30 cellular contexts compared by ENCODE assay signal in genomic region chrX:153435845-153436244, GRCh38. TPM values are rescaled to one million over a fixed set of nuclear protein-coding genes. Genes with fewer than 3 reads are reported as not detected.
DNase-seq lines count a peak whose midpoint lies in the region; ATAC-seq, FAIRE-seq and TF ChIP-seq lines count a peak whose summit lies in the region.
"Had no signal": no experiment of that assay in that cellular context is flagged by ENCODE, and none has a peak within 500 bp of the region (broad histone marks: within the 10 kb centered on the region; RNA-seq: fewer than 3 reads in every experiment).

No MANE protein-coding gene starts in this region.

- H3K4me2 ChIP-seq in K562 (ENCODE audit: insufficient read depth, low read length), result no peak overlapping the region
- H3K4me2 ChIP-seq: BLaER1 had no signal

- H3K9me1 ChIP-seq in K562 (ENCODE audit: control insufficient read depth, insufficient read depth, low read length), result no peaks in the 10 kb centered on the region

- no peaks in the 10 kb centered on the region for H3K36me3 ChIP-seq in K562 (ENCODE audit: control insufficient read depth, insufficient read depth, low read length)
- no peaks in the 10 kb centered on the region for H3K36me3 ChIP-seq in heart left ventricle
- H3K36me3 ChIP-seq: BE2C, BLaER1 had no signal

- H3K9me3 ChIP-seq in K562 (replicated peaks; ENCODE audit: control insufficient read depth, insufficient read depth, low read depth, low read length) (no peaks in the 10 kb centered on the region), heart left ventricle (peaks cover 0 to 8% (median 0%) of the 10 kb centered on the region in 12 donors)
- H3K9me3 ChIP-seq: BE2C had no signal

- no peaks in the 10 kb centered on the region for H4K20me1 ChIP-seq in K562 (replicated peaks; ENCODE audit: control insufficient read depth, insufficient read depth, low read length)
- H4K20me1 ChIP-seq: BLaER1 had no signal

- no peaks in the 10 kb centered on the region for H3K79me2 ChIP-seq in K562 (ENCODE audit: control insufficient read depth, insufficient read depth, low read length)

- no peak overlapping the region for H3K27ac ChIP-seq in K562 (ENCODE audit: extremely low read depth, low read depth, low read length)
- H3K27ac ChIP-seq in heart left ventricle, result no peak overlapping the region
- H3K27ac ChIP-seq: BLaER1 had no signal

- TF ChIP-seq CTCF in K562 (IDR thresholded peaks at IDR 0.05 in 2 of 3, conservative IDR thresholded peaks at IDR 0.05 in 1 of 3; ENCODE audit: insufficient read depth in 2 of 3, low read depth in 1 of 3, low read length in 3 of 3) (no peak), heart left ventricle (IDR thresholded peaks at IDR 0.05) (no peak)

- intact Hi-C loops in K562 (cut with micrococcal nuclease), result loop anchor here (5.0 to 10.0 kb wide), 2 partner anchors 34 to 401 kb away; partner anchors contain the start of gene PNMA6E
- intact Hi-C loops in head of caudate nucleus (cut with DNase I), result no loop called here
- intact Hi-C loops in heart left ventricle (cut with DNase I), result loop anchor here in 2 of 10 donors (5.0 to 10.0 kb wide), 2 partner anchors 401 to 404 kb away; no protein-coding TSS in a partner anchor

- in situ Hi-C loops in K562 (cut with MboI), result no loop called here

- H3K27me3 ChIP-seq in K562 (ENCODE audit: control insufficient read depth in 2 of 2, insufficient read depth in 2 of 2, low read length in 2 of 2) (peaks cover 7 to 21% of the 10 kb centered on the region in 2 experiments; a peak in 4 of 5 replicates), heart left ventricle (peaks cover 0 to 23% (median 0%) of the 10 kb centered on the region in 9 donors)
- H3K27me3 ChIP-seq: BE2C had no signal

- TF ChIP-seq POLR2A in K562 (conservative IDR thresholded peaks at IDR 0.05) (no peak), heart left ventricle (IDR thresholded peaks at IDR 0.05) (no peak)

- no peak overlapping the region for H3K9ac ChIP-seq in K562 (ENCODE audit: insufficient read depth in 1 of 2, low read depth in 2 of 2, low read length in 2 of 2)
- H3K9ac ChIP-seq: BLaER1 had no signal

- TF ChIP-seq EP300 in K562 (IDR thresholded peaks at IDR 0.05; ENCODE audit: low read length), result no peak

- H3K4me3 ChIP-seq in K562, result no peak overlapping the region
- H3K4me3 ChIP-seq in heart left ventricle, result no peak overlapping the region
- H3K4me3 ChIP-seq: BLaER1, GM12878 had no signal

- no peak for TF ChIP-seq RAD21 in K562 (CRISPR knock-in tag; conservative IDR thresholded peaks at IDR 0.05 in 1 of 2, IDR thresholded peaks at IDR 0.05 in 1 of 2)

- POLR2A ChIA-PET in HEK293T (lab: Yijun Ruan, JAX) (no interaction called here), K562 (lab: Yijun Ruan, JAX) (no interaction called here)

- 8% methylated on average over 3 of the region's 3 CpGs for WGBS in K562 (ENCODE audit: insufficient coverage, low coverage, missing lambda C conversion rate)
- 46 to 76% (median 64%) methylated on average over 3 of the region's 3 CpGs for WGBS in heart left ventricle, 4 donors

- H2AFZ ChIP-seq in K562 (ENCODE audit: low read depth, low read length), result no peak overlapping the region

- BruUV-seq in K562 (replicated peaks; lab: Mats Ljungman, UMichigan), result no TSS peak

- no peak for FAIRE-seq in K562 (lab: Jason Lieb, UNC)
- FAIRE-seq: A204.1, GM12878, GM12892, GM18507 had no signal

- CTCF ChIA-PET in HEK293T (lab: Yijun Ruan, JAX), result no interaction called here
- CTCF ChIA-PET in K562 (lab: Yijun Ruan, JAX; ENCODE audit: low intra/inter-chr PET ratio), result no interaction called here

- ATAC-seq in K562 (no peak), heart left ventricle (no peak)
- ATAC-seq: GM12878 had no signal

- H3K4me1 ChIP-seq in K562 (replicated peaks in 1 of 2; ENCODE audit: control insufficient read depth in 2 of 2, insufficient read depth in 2 of 2, low read length in 2 of 2), result peaks cover 0 to 4% of the 10 kb centered on the region in 2 experiments; a peak in 1 of 5 replicates
- H3K4me1 ChIP-seq in heart left ventricle, result no peaks in the 10 kb centered on the region
- H3K4me1 ChIP-seq: BE2C, BLaER1 had no signal

- DNase-seq in HEK293T (ENCODE audit: extremely low spot score), result no peak
- no peak for DNase-seq in K562 (ENCODE audit: extremely low read depth in 1 of 4, low spot score in 3 of 4)
- DNase-seq in head of caudate nucleus, result no peak
- no peak for DNase-seq in stimulated activated naive CD4-positive, alpha-beta T cell (lab: John Stamatoyannopoulos, UW)
- DNase-seq in heart left ventricle, result no peak
- DNase-seq: 8988T; ACHN; BE2C; C1 segment of cervical spinal cord; CD4-positive, alpha-beta memory T cell; CD4-positive, CD25-positive, alpha-beta regulatory T cell; CD8-positive, alpha-beta memory T cell; COR-L47; DMS 273 treated with DMSO at 0.1 percent for 48 hours; DMS153; DMS53; DMS79; DND-41; EL; GDM1 had no signal

RNA-seq across cellular contexts. Expression of gene TREX2, which starts 10.0 kb away (rescaled TPM):
- 1.8 and 5.1 TPM in 2 replicates for total RNA-seq in K562 (2011; cell fraction: chromatin; rRNA removed; ENCODE audit: low replicate concordance)
- 8.7 and 11.6 TPM in 2 replicates for total RNA-seq in K562 (2011; cell fraction: nucleolus; rRNA removed)
- total RNA-seq in K562 (2011; cell fraction: nucleoplasm; rRNA removed), result 1.1 and 2.8 TPM in 2 replicates
- total RNA-seq in K562 (2014; rRNA removed), result 1.5 and 3.0 TPM in 2 replicates
- 0.11 and 0.13 TPM in 2 replicates for total RNA-seq in K562 (2014; rRNA removed; fragmentation: Illumina TruSeq; extraction: Trizol)
- total RNA-seq in K562 (2015; rRNA removed; fragmentation: Illumina TruSeq; extraction: Trizol), result 0.33 and 0.49 TPM in 2 replicates
- total RNA-seq in K562 (2021), result 0.51 and 0.82 TPM in 2 replicates
- polyA plus RNA-seq in K562 (2011; rRNA removed), result 0.07 and 0.22 TPM in 2 replicates
- polyA plus RNA-seq in K562 (2011; cell fraction: cytosol; rRNA removed), result 0.21 and 1.0 TPM in 2 replicates
- 1.9 and 3.9 TPM in 2 replicates for polyA plus RNA-seq in K562 (2011; cell fraction: nucleus; rRNA removed)
- polyA plus RNA-seq in K562 (2012), result 0.30 and 0.60 TPM in 2 replicates
- polyA plus RNA-seq in K562 (2014; fragmentation: Illumina TruSeq; extraction: Trizol), result 0.10 and 0.21 TPM in 2 replicates
- polyA plus RNA-seq in K562 (2014; fragmentation: Nextera tagmentation; extraction: Ambion mirVana), result not detected
- polyA plus RNA-seq in K562 (2014; rRNA removed), result 0.70 and 0.82 TPM in 2 replicates
- 0.11 TPM in 1 of 2 replicates, not detected in the other for polyA minus RNA-seq in K562 (2011; rRNA and poly(A)+ RNA removed)
- polyA minus RNA-seq in K562 (2011; cell fraction: cytosol; rRNA and poly(A)+ RNA removed), result 1.4 TPM in 1 of 2 replicates, not detected in the other
- 2.6 and 5.4 TPM in 2 replicates for polyA minus RNA-seq in K562 (2011; cell fraction: nucleus; rRNA and poly(A)+ RNA removed)
- under 1 TPM in 6 of 9 donors, not detected in 3; 0.22 to 0.48 (median 0.29) TPM for total RNA-seq in heart left ventricle
- under 1 TPM; 0.23 to 0.32 TPM for polyA plus RNA-seq in heart left ventricle
- total RNA-seq: G401 had no signal
- polyA plus RNA-seq: AG04450, CD14-positive monocyte had no signal

RNA-seq across cellular contexts. Expression of gene ZFP92, which starts 24.6 kb away (rescaled TPM):
- total RNA-seq in K562 (2011; cell fraction: chromatin; rRNA removed; ENCODE audit: low replicate concordance), result 3.0 and 4.1 TPM in 2 replicates
- 2.5 and 2.8 TPM in 2 replicates for total RNA-seq in K562 (2011; cell fraction: nucleolus; rRNA removed)
- total RNA-seq in K562 (2011; cell fraction: nucleoplasm; rRNA removed), result 2.9 and 3.5 TPM in 2 replicates
- total RNA-seq in K562 (2014; rRNA removed) (2.0 and 2.9 TPM in 2 replicates), K562 (2014; rRNA removed; fragmentation: Illumina TruSeq; extraction: Trizol) (1.5 and 1.8 TPM in 2 replicates), K562 (2015; rRNA removed; fragmentation: Illumina TruSeq; extraction: Trizol) (2.6 and 2.7 TPM in 2 replicates), K562 (2021) (3.3 and 3.5 TPM in 2 replicates), heart left ventricle (1 to 10 TPM in 2 of 9 donors, under 1 TPM in 7; 0.22 to 1.5 (median 0.64) TPM)
- polyA plus RNA-seq in K562 (2011; rRNA removed) (0.98 and 1.2 TPM in 2 replicates), K562 (2014; fragmentation: Illumina TruSeq; extraction: Trizol) (2.1 and 2.4 TPM in 2 replicates), K562 (2014; fragmentation: Nextera tagmentation; extraction: Ambion mirVana) (under 1 TPM; 0.32 to 0.34 TPM), K562 (2014; rRNA removed) (1.3 and 1.9 TPM in 2 replicates), heart left ventricle (under 1 TPM; 0.23 to 0.47 TPM)
- 1.0 and 1.2 TPM in 2 replicates for polyA plus RNA-seq in K562 (2011; cell fraction: cytosol; rRNA removed)
- polyA plus RNA-seq in K562 (2011; cell fraction: nucleus; rRNA removed), result 2.0 and 3.1 TPM in 2 replicates
- 2.7 and 3.3 TPM in 2 replicates for polyA plus RNA-seq in K562 (2012)
- polyA minus RNA-seq in K562 (2011; rRNA and poly(A)+ RNA removed), result 1.4 TPM in 2 replicates
- 1.5 and 1.6 TPM in 2 replicates for polyA minus RNA-seq in K562 (2011; cell fraction: cytosol; rRNA and poly(A)+ RNA removed)
- polyA minus RNA-seq in K562 (2011; cell fraction: nucleus; rRNA and poly(A)+ RNA removed), result 0.94 and 1.7 TPM in 2 replicates
- total RNA-seq: G401 had no signal

RNA-seq across cellular contexts. Expression of gene HAUS7, which starts 34.5 kb away (rescaled TPM):
- total RNA-seq in K562 (2011; cell fraction: chromatin; rRNA removed; ENCODE audit: low replicate concordance), result 44.0 and 101 TPM in 2 replicates
- total RNA-seq in K562 (2011; cell fraction: nucleolus; rRNA removed), result 58.2 and 63.4 TPM in 2 replicates
- total RNA-seq in K562 (2011; cell fraction: nucleoplasm; rRNA removed), result 58.6 and 62.3 TPM in 2 replicates
- total RNA-seq in K562 (2014; rRNA removed) (64.7 and 64.8 TPM in 2 replicates), K562 (2014; rRNA removed; fragmentation: Illumina TruSeq; extraction: Trizol) (38.5 and 48.6 TPM in 2 replicates), K562 (2015; rRNA removed; fragmentation: Illumina TruSeq; extraction: Trizol) (48.8 and 51.0 TPM in 2 replicates), K562 (2021) (94.0 and 94.9 TPM in 2 replicates), heart left ventricle (10 to 100 TPM; 15.3 to 28.2 (median 19.5) TPM)
- polyA plus RNA-seq in K562 (2011; rRNA removed) (38.0 and 44.3 TPM in 2 replicates), K562 (2014; fragmentation: Illumina TruSeq; extraction: Trizol) (49.7 and 56.9 TPM in 2 replicates), K562 (2014; fragmentation: Nextera tagmentation; extraction: Ambion mirVana) (10 to 100 TPM in 1 of 2 experiments, 1 to 10 TPM in 1; 10.0 to 26.1 TPM), K562 (2014; rRNA removed) (70.4 and 75.6 TPM in 2 replicates), heart left ventricle (10 to 100 TPM; 23.9 to 25.8 TPM)
- 72.4 and 100 TPM in 2 replicates for polyA plus RNA-seq in K562 (2011; cell fraction: cytosol; rRNA removed)
- 177 and 204 TPM in 2 replicates for polyA plus RNA-seq in K562 (2011; cell fraction: nucleus; rRNA removed)
- 58.0 and 101 TPM in 2 replicates for polyA plus RNA-seq in K562 (2012)
- polyA minus RNA-seq in K562 (2011; rRNA and poly(A)+ RNA removed), result 31.5 and 39.4 TPM in 2 replicates
- polyA minus RNA-seq in K562 (2011; cell fraction: cytosol; rRNA and poly(A)+ RNA removed), result 32.0 and 34.9 TPM in 2 replicates
- polyA minus RNA-seq in K562 (2011; cell fraction: nucleus; rRNA and poly(A)+ RNA removed), result 41.2 and 50.9 TPM in 2 replicates

RNA-seq across cellular contexts. Expression of gene PNMA6E, which starts 34.7 kb away (rescaled TPM):
- total RNA-seq in K562 (2011; cell fraction: chromatin; rRNA removed; ENCODE audit: low replicate concordance), result not detected in 2 replicates
- total RNA-seq in K562 (2011; cell fraction: nucleolus; rRNA removed), result not detected in 2 replicates
- not detected in 2 replicates for total RNA-seq in K562 (2011; cell fraction: nucleoplasm; rRNA removed)
- total RNA-seq in K562 (2014; rRNA removed), result not detected in 2 replicates
- not detected in 2 replicates for total RNA-seq in K562 (2014; rRNA removed; fragmentation: Illumina TruSeq; extraction: Trizol)
- total RNA-seq in K562 (2015; rRNA removed; fragmentation: Illumina TruSeq; extraction: Trizol), result not detected in 2 replicates
- not detected in 2 replicates for total RNA-seq in K562 (2021)
- polyA plus RNA-seq in K562 (2011; rRNA removed), result not detected in 2 replicates
- not detected in 2 replicates for polyA plus RNA-seq in K562 (2011; cell fraction: cytosol; rRNA removed)
- not detected in 2 replicates for polyA plus RNA-seq in K562 (2011; cell fraction: nucleus; rRNA removed)
- not detected in 2 replicates for polyA plus RNA-seq in K562 (2012)
- polyA plus RNA-seq in K562 (2014; fragmentation: Illumina TruSeq; extraction: Trizol), result not detected in 2 replicates
- not detected for polyA plus RNA-seq in K562 (2014; fragmentation: Nextera tagmentation; extraction: Ambion mirVana)
- 0.03 TPM in 1 of 2 replicates, not detected in the other for polyA plus RNA-seq in K562 (2014; rRNA removed)
- polyA minus RNA-seq in K562 (2011; rRNA and poly(A)+ RNA removed), result not detected in 2 replicates
- polyA minus RNA-seq in K562 (2011; cell fraction: cytosol; rRNA and poly(A)+ RNA removed), result not detected in 2 replicates
- not detected in 2 replicates for polyA minus RNA-seq in K562 (2011; cell fraction: nucleus; rRNA and poly(A)+ RNA removed)
- not detected for total RNA-seq in heart left ventricle
- polyA plus RNA-seq in heart left ventricle, result not detected
- total RNA-seq: A673; CD4-positive, alpha-beta memory T cell; CD4-positive, CD25-positive, alpha-beta regulatory T cell; CD8-positive, alpha-beta memory T cell; Daoy; G401; GM12878 had no signal
- polyA plus RNA-seq: AG04450; CD14-positive monocyte; CD4-positive, alpha-beta memory T cell; CD4-positive, CD25-positive, alpha-beta regulatory T cell; CD8-positive, alpha-beta memory T cell; GM12878 had no signal

RNA-seq across cellular contexts. Expression of gene BGN, which starts 58.9 kb away (rescaled TPM):
- not detected in 2 replicates for total RNA-seq in K562 (2011; cell fraction: chromatin; rRNA removed; ENCODE audit: low replicate concordance)
- total RNA-seq in K562 (2011; cell fraction: nucleolus; rRNA removed), result not detected in 2 replicates
- not detected in 2 replicates for total RNA-seq in K562 (2011; cell fraction: nucleoplasm; rRNA removed)
- not detected in 2 replicates for total RNA-seq in K562 (2014; rRNA removed)
- total RNA-seq in K562 (2014; rRNA removed; fragmentation: Illumina TruSeq; extraction: Trizol), result not detected in 2 replicates
- total RNA-seq in K562 (2015; rRNA removed; fragmentation: Illumina TruSeq; extraction: Trizol), result not detected in 2 replicates
- 0.11 TPM in 2 replicates for total RNA-seq in K562 (2021)
- polyA plus RNA-seq in K562 (2011; rRNA removed), result not detected in 2 replicates
- polyA plus RNA-seq in K562 (2011; cell fraction: cytosol; rRNA removed), result 0.04 and 0.06 TPM in 2 replicates
- not detected in 2 replicates for polyA plus RNA-seq in K562 (2011; cell fraction: nucleus; rRNA removed)
- polyA plus RNA-seq in K562 (2012), result not detected in 2 replicates
- not detected in 2 replicates for polyA plus RNA-seq in K562 (2014; fragmentation: Illumina TruSeq; extraction: Trizol)
- not detected for polyA plus RNA-seq in K562 (2014; fragmentation: Nextera tagmentation; extraction: Ambion mirVana)
- polyA plus RNA-seq in K562 (2014; rRNA removed), result not detected in 2 replicates
- not detected in 2 replicates for polyA minus RNA-seq in K562 (2011; rRNA and poly(A)+ RNA removed)
- not detected in 2 replicates for polyA minus RNA-seq in K562 (2011; cell fraction: cytosol; rRNA and poly(A)+ RNA removed)
- polyA minus RNA-seq in K562 (2011; cell fraction: nucleus; rRNA and poly(A)+ RNA removed), result not detected in 2 replicates
- total RNA-seq in heart left ventricle, result 100 to 1,000 TPM in 2 of 9 donors, 10 to 100 TPM in 7; 55.7 to 264 (median 76.9) TPM
- polyA plus RNA-seq in heart left ventricle, result 10 to 100 TPM; 57.9 to 86.3 TPM
- total RNA-seq: CD4-positive, alpha-beta memory T cell; CD4-positive, CD25-positive, alpha-beta regulatory T cell; CD8-positive, alpha-beta memory T cell; G401 had no signal
- polyA plus RNA-seq: CD14-positive monocyte; CD4-positive, alpha-beta memory T cell; CD4-positive, CD25-positive, alpha-beta regulatory T cell; CD8-positive, alpha-beta memory T cell had no signal
